ENCODE assay signal across 17 cellular contexts in the genomic region with DNA sequence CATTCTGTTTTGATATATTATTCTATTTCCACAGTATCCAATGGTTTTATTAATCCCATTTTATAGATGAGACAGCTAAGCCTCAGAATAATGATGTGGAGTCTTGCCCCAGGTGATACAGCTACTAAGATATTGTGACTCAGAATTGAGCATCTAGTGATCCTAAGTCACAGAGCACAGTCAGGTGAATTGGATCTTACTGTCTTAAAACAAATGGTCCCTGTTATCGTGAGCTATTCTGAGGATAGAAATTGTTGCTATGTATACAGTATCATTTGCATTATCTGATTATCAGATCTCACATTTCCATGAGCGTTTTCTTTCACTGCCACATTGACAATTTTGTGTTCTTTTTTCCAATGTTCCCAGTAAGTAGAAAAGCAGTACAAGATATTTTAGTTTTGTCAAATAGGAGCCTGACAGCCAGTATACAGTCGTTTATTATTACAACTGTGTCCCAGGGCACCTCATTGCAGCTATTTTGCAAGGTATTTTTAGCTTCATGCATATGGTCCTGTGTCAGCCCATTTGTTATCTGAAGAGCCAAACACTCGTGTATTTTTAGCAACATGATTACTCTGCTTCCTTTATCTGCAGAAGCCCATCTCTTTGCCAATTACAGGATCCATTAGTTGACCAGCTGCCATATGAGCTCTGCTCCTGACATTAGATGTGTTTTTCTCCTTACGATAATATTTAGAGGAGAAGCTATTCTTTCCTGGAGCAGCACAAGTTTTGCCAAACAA. TPM values are rescaled to one million over a fixed set of nuclear protein-coding genes. Genes with fewer than 3 reads are reported as not detected.
DNase-seq lines count a peak whose midpoint lies in the region; ATAC-seq and TF ChIP-seq lines count a peak whose summit lies in the region.
"Had no signal": no experiment of that assay in that cellular context is flagged by ENCODE, and none has a peak within 500 bp of the region (broad histone marks: within the 10 kb centered on the region; RNA-seq: fewer than 3 reads in every experiment).

No MANE protein-coding gene starts in this region.

- H3K36me3 ChIP-seq in psoas muscle (ENCODE audit: insufficient read depth in 1 of 2, low read depth in 1 of 2) (no peaks in the 10 kb centered on the region), body of pancreas (replicated peaks in 1 of 2; ENCODE audit: insufficient read depth in 1 of 2, low read depth in 2 of 2) (no peaks in the 10 kb centered on the region)
- H3K36me3 ChIP-seq: esophagus squamous epithelium had no signal

- H3K4me1 ChIP-seq in psoas muscle (peaks cover 12% of the 10 kb centered on the region), body of pancreas (no peaks in the 10 kb centered on the region)
- H3K4me1 ChIP-seq: esophagus squamous epithelium, testis had no signal

- no peak for TF ChIP-seq CTCF in psoas muscle (IDR thresholded peaks at IDR 0.05)
- TF ChIP-seq CTCF in body of pancreas (IDR thresholded peaks at IDR 0.05): no peak

- peak; percentile 55 for DNase-seq in NCI-H2107 treated with DMSO at 0.1 percent for 48 hours (lab: John Stamatoyannopoulos, UW; ENCODE audit: unreplicated experiment)
- DNase-seq in NCI-H2107 (lab: John Stamatoyannopoulos, UW): no peak
- DNase-seq in NCI-H345 treated with DMSO at 0.1 percent for 48 hours (lab: John Stamatoyannopoulos, UW; ENCODE audit: unreplicated experiment): peak; percentile 87
- DNase-seq in cerebellar cortex (ENCODE audit: low spot score): peak; percentile 81
- DNase-seq in psoas muscle: no peak
- no peak for DNase-seq in body of pancreas
- DNase-seq: activated CD4-positive, CD25-positive, alpha-beta regulatory T cell; CD4-positive, alpha-beta memory T cell; esophagus squamous epithelium; NK-92 treated with Interleukin-12 subunit alpha and Interleukin-12 subunit beta, amount 100 ng/mL, for 24 hours; stimulated activated CD4-positive, alpha-beta T cell treated with anti-CD3 and anti-CD28 coated beads, Interleukin-12 subunit alpha, Interleukin-12 subunit beta, amount 100 ng/mL, for 4 hours; testis had no signal

- H3K4me3 ChIP-seq in psoas muscle: peak overlapping the region; percentile 20
- no peak overlapping the region for H3K4me3 ChIP-seq in body of pancreas
- H3K4me3 ChIP-seq: coronary artery, esophagus squamous epithelium, testis had no signal

- peaks cover 0 to 2% (median 0%) of the 10 kb centered on the region in 3 donors for H3K27me3 ChIP-seq in psoas muscle (ENCODE audit: insufficient read depth in 3 of 3, low read length in 2 of 3)
- no peaks in the 10 kb centered on the region for H3K27me3 ChIP-seq in body of pancreas
- H3K27me3 ChIP-seq: esophagus squamous epithelium, testis had no signal

- H3K9me3 ChIP-seq in psoas muscle: no peaks in the 10 kb centered on the region
- H3K9me3 ChIP-seq in body of pancreas: no peaks in the 10 kb centered on the region
- H3K9me3 ChIP-seq: esophagus squamous epithelium, testis had no signal

- peak; percentile 74 to 92 (median 86) for ATAC-seq in psoas muscle
- ATAC-seq in HG02678 (IDR thresholded peaks at IDR 0.05; ENCODE audit: unreplicated experiment): no peak
- no peak for ATAC-seq in body of pancreas
- no peak for ATAC-seq in GM18907 (IDR thresholded peaks at IDR 0.05; ENCODE audit: unreplicated experiment)

- H3K27ac ChIP-seq in psoas muscle (peak overlapping the region; percentile 24), body of pancreas (no peak overlapping the region)
- H3K27ac ChIP-seq: 22Rv1, coronary artery, esophagus squamous epithelium, testis had no signal

- intact Hi-C loops in psoas muscle (cut with DNase I): no loop called here
- intact Hi-C loops in body of pancreas (cut with DNase I): no loop called here

- no peak for TF ChIP-seq POLR2A in body of pancreas (IDR thresholded peaks at IDR 0.05)

- 14 to 19% (median 14%) methylated on average over 5 of the region's 5 CpGs for WGBS in psoas muscle, 3 donors
- 30 to 34% methylated on average over 5 of the region's 5 CpGs for WGBS in body of pancreas, 2 donors

RNA-seq across cellular contexts. Expression of gene SGPP2, which starts 25.1 kb away (rescaled TPM):
- under 1 TPM in 3 of 4 donors, not detected in 1; 0.06 to 0.29 (median 0.19) TPM for total RNA-seq in psoas muscle
- under 1 TPM in 2 of 3 donors, not detected in 1; 0.06 to 0.10 TPM for polyA plus RNA-seq in psoas muscle
- 1 to 10 TPM; 4.0 to 4.9 TPM for total RNA-seq in body of pancreas
- total RNA-seq: H1 had no signal

Comparison
In these comparisons a context has a peak if more than half of its experiments do, and no peak if none do; other contexts are left out.
1. DNase-seq: peak in NCI-H2107 treated with DMSO at 0.1 percent for 48 hours (single experiment), NCI-H345 treated with DMSO at 0.1 percent for 48 hours (single experiment) and cerebellar cortex (single experiment); none in NCI-H2107 (single experiment), psoas muscle (0 of 2) and body of pancreas (0 of 4).
2. ATAC-seq: peak in psoas muscle (4 of 4); none in HG02678 (single experiment), body of pancreas (single experiment) and GM18907 (single experiment).